Comparison of ENCODE assay signal across 12 cellular contexts in genomic region chr1:237672748-237673147, GRCh38.
DNase-seq lines count a peak whose midpoint lies in the region; ATAC-seq and TF ChIP-seq lines count a peak whose summit lies in the region.
"Had no signal": no experiment of that assay in that cellular context is flagged by ENCODE, and none has a peak within 500 bp of the region (broad histone marks: within the 10 kb centered on the region; RNA-seq: fewer than 3 reads in every experiment).

No MANE protein-coding gene starts in this region.

- H3K4me1 ChIP-seq in HEK293 (ENCODE audit: control insufficient read depth, insufficient read depth, low read length), result no peaks in the 10 kb centered on the region

- no peak overlapping the region for H3K4me3 Mint-ChIP-seq in activated CD4-positive, alpha-beta T cell treated with anti-CD3 and anti-CD28 coated beads, Interleukin-2, amount 10 ng/mL, durations not matched to agents 7 days and 5 days
- H3K4me3 Mint-ChIP-seq: memory B cell had no signal

- no peak overlapping the region for H3K27ac ChIP-seq in HEK293 (ENCODE audit: extremely low read depth, low read depth, low read length)

- CTCF ChIA-PET in HEK293 (lab: Yijun Ruan, JAX), result interaction anchor here (0.5 to 14.2 kb wide), 16 partner anchors 8 to 1155 kb away, joined by 3 to 136 read pairs (median 4); no protein-coding TSS in a partner anchor
- CTCF ChIA-PET in activated CD4-positive, alpha-beta T cell treated with anti-CD3 and anti-CD28 coated beads, Interleukin-2, amount 10 ng/mL, durations not matched to agents 7 days and 5 days (lab: Charles Lee), result no interaction called here

- no peaks in the 10 kb centered on the region for H3K36me3 Mint-ChIP-seq in activated CD4-positive, alpha-beta T cell treated with anti-CD3 and anti-CD28 coated beads, Interleukin-2, amount 10 ng/mL, durations not matched to agents 7 days and 5 days (ENCODE audit: low read depth)
- H3K36me3 Mint-ChIP-seq: memory B cell had no signal

- DNase-seq in NCI-H2029 (lab: John Stamatoyannopoulos, UW) (peak; percentile 11), NCI-H2029 treated with DMSO at 0.1 percent for 48 hours (lab: John Stamatoyannopoulos, UW) (no peak), SHP77 treated with DMSO at 0.1 percent for 48 hours (lab: John Stamatoyannopoulos, UW) (peak; percentile 31), left kidney (ENCODE audit: low read depth, low spot score) (peak; percentile 12)
- no peak for DNase-seq in activated CD4-positive, alpha-beta T cell treated with anti-CD3 and anti-CD28 coated beads, Interleukin-2, amount 10 ng/mL, durations not matched to agents 7 days and 5 days
- DNase-seq: activated CD4-positive, alpha-beta T cell treated with anti-CD3 and anti-CD28 coated beads, Interleukin-2, amount 50 U/mL, for 1 hour; amygdala; NK-92 treated with Interleukin-12 subunit alpha and Interleukin-12 subunit beta, amount 100 ng/mL, for 24 hours had no signal

- no peak overlapping the region for H3K4me3 ChIP-seq in HEK293 (ENCODE audit: low read depth, low read length)

- no peaks in the 10 kb centered on the region for H3K27me3 Mint-ChIP-seq in activated CD4-positive, alpha-beta T cell treated with anti-CD3 and anti-CD28 coated beads, Interleukin-2, amount 10 ng/mL, durations not matched to agents 7 days and 5 days
- H3K27me3 Mint-ChIP-seq: memory B cell had no signal

- ATAC-seq in GM21381 (IDR thresholded peaks at IDR 0.05; ENCODE audit: unreplicated experiment) (no peak), esophagus mucosa (no peak)

- H3K9me3 ChIP-seq in HEK293 (ENCODE audit: control insufficient read depth, insufficient read depth, low read depth, low read length), result no peaks in the 10 kb centered on the region

- POLR2A ChIA-PET in HEK293 (lab: Yijun Ruan, JAX), result no interaction called here
- POLR2A ChIA-PET in activated CD4-positive, alpha-beta T cell treated with anti-CD3 and anti-CD28 coated beads, Interleukin-2, amount 10 ng/mL, durations not matched to agents 7 days and 5 days (lab: Charles Lee), result no interaction called here

- no peaks in the 10 kb centered on the region for H3K9me3 Mint-ChIP-seq in activated CD4-positive, alpha-beta T cell treated with anti-CD3 and anti-CD28 coated beads, Interleukin-2, amount 10 ng/mL, durations not matched to agents 7 days and 5 days

- peak; percentile 87 for TF ChIP-seq CTCF in HEK293 (tag by site-specific recombination; IDR thresholded peaks at IDR 0.05)

- no peaks in the 10 kb centered on the region for H3K4me1 Mint-ChIP-seq in activated CD4-positive, alpha-beta T cell treated with anti-CD3 and anti-CD28 coated beads, Interleukin-2, amount 10 ng/mL, durations not matched to agents 7 days and 5 days
- H3K4me1 Mint-ChIP-seq: memory B cell had no signal

- no peaks in the 10 kb centered on the region for H3K36me3 ChIP-seq in HEK293 (ENCODE audit: control insufficient read depth in 2 of 2, insufficient read depth in 1 of 2, low read length in 2 of 2)

- H3K27ac Mint-ChIP-seq in activated CD4-positive, alpha-beta T cell treated with anti-CD3 and anti-CD28 coated beads, Interleukin-2, amount 10 ng/mL, durations not matched to agents 7 days and 5 days, result no peak overlapping the region
- H3K27ac Mint-ChIP-seq: memory B cell had no signal

TF ChIP-seq in HEK293, 187 proteins besides CTCF, POLR2A, EP300 and RAD21:
- TF ChIP-seq ZBTB6 (tag by site-specific recombination; IDR thresholded peaks at IDR 0.05), result no peak
- TF ChIP-seq ZNF654 (tag by site-specific recombination; IDR thresholded peaks at IDR 0.05; ENCODE audit: low read depth), result peak; percentile 57

Comparison
In these comparisons a context has a peak if more than half of its experiments do, and no peak if none do; other contexts are left out.
1. DNase-seq: peak in NCI-H2029 (single experiment), SHP77 treated with DMSO at 0.1 percent for 48 hours (single experiment) and left kidney (single experiment); none in NCI-H2029 treated with DMSO at 0.1 percent for 48 hours (single experiment) and activated CD4-positive, alpha-beta T cell treated with anti-CD3 and anti-CD28 coated beads, Interleukin-2, amount 10 ng/mL, durations not matched to agents 7 days and 5 days (single experiment).